9 cellular contexts compared by ENCODE assay signal in genomic region chr2:98455494-98455976, GRCh38. TPM values are rescaled to one million over a fixed set of nuclear protein-coding genes. Genes with fewer than 3 reads are reported as not detected.
A peak's percentile ranks its signal among the peaks of the same experiment; 100 is the strongest.
DNase-seq lines count a peak whose midpoint lies in the region; ATAC-seq and TF ChIP-seq lines count a peak whose summit lies in the region.
"Had no signal": no experiment of that assay in that cellular context is flagged by ENCODE, and none has a peak within 500 bp of the region (broad histone marks: within the 10 kb centered on the region; RNA-seq: fewer than 3 reads in every experiment).

No MANE protein-coding gene starts in this region.

- H3K36me3 Mint-ChIP-seq in T-cell: peaks cover 22% of the 10 kb centered on the region

- no peaks in the 10 kb centered on the region for H3K4me1 ChIP-seq in breast epithelium

- no peaks in the 10 kb centered on the region for H3K27me3 ChIP-seq in breast epithelium
- H3K27me3 ChIP-seq: gastrocnemius medialis had no signal

- CTCF ChIA-PET in T-cell (lab: Charles Lee): interaction anchor here (0.9 to 1.4 kb wide), 4 partner anchors 8 to 43 kb away, joined by 3 to 5 read pairs (median 4); no protein-coding TSS in a partner anchor

- POLR2A ChIA-PET in T-cell (lab: Charles Lee): interaction anchor here in 1 of 2 donors (1.8 kb wide), 1 partner anchor 9 kb away, joined by 7 read pairs; no protein-coding TSS in a partner anchor

- H3K9me3 Mint-ChIP-seq in T-cell: no peaks in the 10 kb centered on the region

- H3K4me3 ChIP-seq in breast epithelium: no peak overlapping the region
- H3K4me3 ChIP-seq: gastrocnemius medialis had no signal

- DNase-seq in T-cell (peak in 16 of 34 experiments; percentile 27 to 61 (median 38)), left ventricle myocardium superior (no peak), breast epithelium (ENCODE audit: low spot score in 2 of 2) (no peak), HK-2 (ENCODE audit: unreplicated experiment) (no peak), activated gamma-delta T cell (lab: John Stamatoyannopoulos, UW) (no peak)
- DNase-seq: gastrocnemius medialis had no signal

- H3K36me3 ChIP-seq in breast epithelium: no peaks in the 10 kb centered on the region
- H3K36me3 ChIP-seq: gastrocnemius medialis had no signal

- peak; percentile 57 for ATAC-seq in GM18517 (IDR thresholded peaks at IDR 0.05; ENCODE audit: unreplicated experiment)
- peak; percentile 43 for ATAC-seq in HG02852 (IDR thresholded peaks at IDR 0.05; ENCODE audit: unreplicated experiment)
- ATAC-seq in T-cell (replicated peaks in 1 of 4): peak; percentile 20 to 72 (median 24)
- peak; percentile 57 for ATAC-seq in left ventricle myocardium superior
- no peak for ATAC-seq in GM21367 (IDR thresholded peaks at IDR 0.05; ENCODE audit: unreplicated experiment)

- no peak for TF ChIP-seq CTCF in breast epithelium (IDR thresholded peaks at IDR 0.05)

- no peaks in the 10 kb centered on the region for H3K9me3 ChIP-seq in breast epithelium
- H3K9me3 ChIP-seq: gastrocnemius medialis had no signal

- H3K27ac ChIP-seq in breast epithelium: peak overlapping the region in 1 of 2 donors; percentile 33

- H3K4me1 Mint-ChIP-seq in T-cell: peaks cover 95 to 96% (median 96%) of the 10 kb centered on the region in 3 donors

- TF ChIP-seq POLR2A in breast epithelium (IDR thresholded peaks at IDR 0.05): no peak

- intact Hi-C loops in left ventricle myocardium superior (cut with micrococcal nuclease): no loop called here
- intact Hi-C loops in breast epithelium (cut with DNase I; ENCODE audit: low total_unique reads): no loop called here

- H3K27ac Mint-ChIP-seq in T-cell: peak overlapping the region; percentile 91

- H3K4me3 Mint-ChIP-seq in T-cell: peak overlapping the region; percentile 65 to 93 (median 68)

- no peaks in the 10 kb centered on the region for H3K27me3 Mint-ChIP-seq in T-cell

RNA-seq across cellular contexts. Expression of gene INPP4A, which starts 10.9 kb away (rescaled TPM):
- total RNA-seq in T-cell (100 to 1,000 TPM; 126 to 153 (median 136) TPM), left ventricle myocardium superior (16.3 TPM), breast epithelium (10 to 100 TPM; 22.6 to 35.4 (median 25.8) TPM)
